15 cellular contexts compared by ENCODE assay signal in the genomic region with DNA sequence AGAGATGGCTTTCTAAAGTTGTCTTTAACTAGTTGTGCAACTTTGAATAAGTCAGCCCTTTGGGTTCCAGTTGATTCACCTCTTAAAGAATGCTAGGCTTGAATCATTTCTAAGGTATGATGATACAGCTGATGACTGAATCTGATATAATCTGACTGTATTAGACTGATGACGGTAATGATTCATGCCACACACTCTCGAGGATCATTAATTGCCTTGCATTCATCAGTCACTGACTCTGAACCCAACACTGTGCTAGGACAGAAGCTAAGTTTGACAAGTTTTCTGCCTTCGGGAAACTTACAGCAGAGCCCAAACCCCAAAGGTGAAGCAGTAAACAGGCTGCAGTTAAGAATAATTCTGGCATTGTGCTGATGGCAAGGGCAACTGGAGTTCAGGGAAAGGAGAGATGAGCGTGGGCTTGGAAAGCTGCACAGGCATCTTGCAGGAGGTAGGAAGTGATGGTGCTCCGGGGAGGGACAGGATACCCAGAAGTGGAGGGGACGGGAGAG. TPM values are rescaled to one million over a fixed set of nuclear protein-coding genes. Genes with fewer than 3 reads are reported as not detected.
A peak's percentile ranks its signal among the peaks of the same experiment; 100 is the strongest.
DNase-seq lines count a peak whose midpoint lies in the region; ATAC-seq and TF ChIP-seq lines count a peak whose summit lies in the region.
"Had no signal": no experiment of that assay in that cellular context is flagged by ENCODE, and none has a peak within 500 bp of the region (broad histone marks: within the 10 kb centered on the region; RNA-seq: fewer than 3 reads in every experiment).

No MANE protein-coding gene starts in this region.

- H4K20me1 ChIP-seq in IMR-90 (ENCODE audit: insufficient read depth, low read length): no peaks in the 10 kb centered on the region

- H3K9me3 ChIP-seq in AG04450 (ENCODE audit: control insufficient read depth, insufficient read depth, low read length): no peaks in the 10 kb centered on the region
- no peaks in the 10 kb centered on the region for H3K9me3 ChIP-seq in IMR-90 (ENCODE audit: control insufficient read depth, insufficient read depth, low read length)
- H3K9me3 ChIP-seq: BLaER1, colonic mucosa had no signal

- no CpG with 5 or more reads among the region's 6 CpGs for whole genome bisulfite sequencing in IMR-90 (ENCODE audit: extremely low coverage in 2 of 2, insufficient read length in 1 of 2), 2 experiments

- dilution Hi-C loops in IMR-90 (cut with HindIII; ENCODE audit: low sequenced_read_pairs, unreplicated experiment): no loop called here

- TF ChIP-seq CTCF in AG04450 (IDR thresholded peaks at IDR 0.05; ENCODE audit: low read depth, low read length) (no peak), IMR-90 (conservative IDR thresholded peaks at IDR 0.05; ENCODE audit: low read depth, low read length) (no peak), astrocyte of the spinal cord (IDR thresholded peaks at IDR 0.05; ENCODE audit: low read depth, low read length) (no peak), endothelial cell (IDR thresholded peaks at IDR 0.05; ENCODE audit: unreplicated experiment) (no peak)

- peak overlapping the region; percentile 69 for H3K4ac ChIP-seq in IMR-90 (ENCODE audit: low read depth, low read length)

- peaks cover 13% of the 10 kb centered on the region for H3K9me1 ChIP-seq in IMR-90 (ENCODE audit: insufficient read depth, low read length)

- H2AK5ac ChIP-seq in IMR-90 (ENCODE audit: low read depth, low read length): peak overlapping the region; percentile 77

- H3K56ac ChIP-seq in IMR-90 (ENCODE audit: extremely low read depth, insufficient read depth, low read length): peak overlapping the region; percentile 32

- H3K4me3 ChIP-seq in AG04450 (ENCODE audit: low read depth, low read length) (no peak overlapping the region), IMR-90 (ENCODE audit: insufficient read depth, low read depth, low read length) (no peak overlapping the region), astrocyte of the spinal cord (ENCODE audit: low read depth, low read length) (no peak overlapping the region)
- H3K4me3 ChIP-seq: BLaER1, colonic mucosa had no signal

- peak overlapping the region; percentile 47 for H4K5ac ChIP-seq in IMR-90 (ENCODE audit: low read depth, low read length)

- peak overlapping the region; percentile 81 for H4K91ac ChIP-seq in IMR-90 (ENCODE audit: insufficient read depth, low read depth, low read length)

- no peak for TF ChIP-seq POLR2A in IMR-90 (IDR thresholded peaks at IDR 0.05; ENCODE audit: low read depth, low read length)

- no peaks in the 10 kb centered on the region for H3K36me3 ChIP-seq in IMR-90 (ENCODE audit: control insufficient read depth, insufficient read depth, low read length)
- H3K36me3 ChIP-seq: BLaER1, colonic mucosa had no signal

- no peaks in the 10 kb centered on the region for H3K79me1 ChIP-seq in IMR-90 (ENCODE audit: low read depth in 1 of 2, low read length in 2 of 2)

- peak overlapping the region; percentile 20 to 68 for H4K8ac ChIP-seq in IMR-90 (ENCODE audit: low read depth in 2 of 2, low read length in 2 of 2)

- no peaks in the 10 kb centered on the region for H3K4me1 Mint-ChIP-seq in endothelial cell (ENCODE audit: unreplicated experiment)
- H3K4me1 Mint-ChIP-seq: activated naive CD4-positive, alpha-beta T cell treated with anti-CD3 and anti-CD28 coated beads, Interleukin-2, amount 10 ng/mL, durations not matched to agents 7 days and 5 days had no signal

- peak overlapping the region; percentile 14; the same call in 1 of the 2 replicates for H3K23ac ChIP-seq in IMR-90 (ENCODE audit: low read depth, low read length)

- ATAC-seq in IMR-90 (ENCODE audit: low read depth): peak; percentile 89
- no peak for ATAC-seq in HG02798 (IDR thresholded peaks at IDR 0.05; ENCODE audit: poor library complexity, unreplicated experiment)
- ATAC-seq: left ventricle myocardium superior had no signal

- no peak overlapping the region for H3K27ac Mint-ChIP-seq in endothelial cell (ENCODE audit: unreplicated experiment)
- H3K27ac Mint-ChIP-seq: activated naive CD4-positive, alpha-beta T cell treated with anti-CD3 and anti-CD28 coated beads, Interleukin-2, amount 10 ng/mL, durations not matched to agents 7 days and 5 days had no signal

- no peak overlapping the region for H3K4me3 Mint-ChIP-seq in endothelial cell (ENCODE audit: unreplicated experiment)
- H3K4me3 Mint-ChIP-seq: activated naive CD4-positive, alpha-beta T cell treated with anti-CD3 and anti-CD28 coated beads, Interleukin-2, amount 10 ng/mL, durations not matched to agents 7 days and 5 days had no signal

- POLR2A ChIA-PET in AG04450 (lab: Yijun Ruan, JAX) (interaction anchor here (1.1 kb wide), 1 partner anchor 32 kb away, joined by 4 read pairs; no protein-coding TSS in a partner anchor), IMR-90 (lab: Charles Lee; ENCODE audit: unreplicated experiment) (no interaction called here)

- peak overlapping the region; percentile 3 for H2AK9ac ChIP-seq in IMR-90 (replicated peaks; ENCODE audit: low read depth, low read length, poor library complexity)

- H2AFZ ChIP-seq in IMR-90 (replicated peaks; ENCODE audit: low read length, poor library complexity): peak overlapping the region; percentile 79

- H2BK5ac ChIP-seq in IMR-90 (ENCODE audit: low read depth, low read length, poor library complexity, severe bottlenecking): peak overlapping the region; percentile 86

- peak overlapping the region; percentile 42 for H3K4me2 ChIP-seq in IMR-90 (ENCODE audit: low read depth, low read length)
- H3K4me2 ChIP-seq: BLaER1 had no signal

- intact Hi-C loops in IMR-90 (cut with micrococcal nuclease): no loop called here

- CTCF ChIA-PET in AG04450 (lab: Charles Lee): no interaction called here
- CTCF ChIA-PET in IMR-90 (lab: Yijun Ruan, JAX): interaction anchor here (0.6 kb wide), 1 partner anchor 11 kb away, joined by 3 read pairs; no protein-coding TSS in a partner anchor

- peaks cover 14% of the 10 kb centered on the region for H3K4me1 ChIP-seq in IMR-90 (ENCODE audit: control insufficient read depth, insufficient read depth, low read length)
- H3K4me1 ChIP-seq: colonic mucosa had no signal

- DNase-seq in AG04450 (ENCODE audit: low read depth, low spot score) (peak; percentile 57), IMR-90 (peak; percentile 94), astrocyte of the spinal cord (ENCODE audit: low read depth, low spot score) (peak; percentile 67), kidney glomerular epithelial cell (lab: John Stamatoyannopoulos, UW) (peak; percentile 98), endothelial cell (ENCODE audit: low spot score) (no peak)
- no peak for DNase-seq in activated CD4-positive, alpha-beta T cell treated with anti-CD3 and anti-CD28 coated beads, Interleukin-2, amount 50 U/mL, for 48 hours
- no peak for DNase-seq in activated CD8-positive, alpha-beta memory T cell treated with anti-CD3 and anti-CD28 coated beads for 24 hours
- DNase-seq: activated naive CD4-positive, alpha-beta T cell treated with anti-CD3 and anti-CD28 coated beads, Interleukin-2, amount 10 ng/mL, durations not matched to agents 7 days and 5 days; colonic mucosa; left ventricle myocardium superior; stimulated activated CD8-positive, alpha-beta memory T cell treated with anti-CD3 and anti-CD28 coated beads, Interleukin-4, amount 100 ng/mL, for 48 hours; T1000 had no signal

- TF ChIP-seq RAD21 in IMR-90 (IDR thresholded peaks at IDR 0.05; ENCODE audit: low read length): no peak

- H3K27me3 ChIP-seq in AG04450 (ENCODE audit: control insufficient read depth, insufficient read depth, low read length): no peaks in the 10 kb centered on the region
- H3K27me3 ChIP-seq in IMR-90 (ENCODE audit: control insufficient read depth, insufficient read depth, low read length): no peaks in the 10 kb centered on the region
- H3K27me3 ChIP-seq: BLaER1, colonic mucosa had no signal

- H3K36me3 Mint-ChIP-seq in endothelial cell (ENCODE audit: low read depth, unreplicated experiment): no peaks in the 10 kb centered on the region
- H3K36me3 Mint-ChIP-seq: activated naive CD4-positive, alpha-beta T cell treated with anti-CD3 and anti-CD28 coated beads, Interleukin-2, amount 10 ng/mL, durations not matched to agents 7 days and 5 days had no signal

- peak overlapping the region; percentile 88 for H2BK20ac ChIP-seq in IMR-90 (ENCODE audit: low read depth, low read length)

- peak overlapping the region; percentile 89 for H2BK120ac ChIP-seq in IMR-90 (ENCODE audit: low read depth, low read length)

- no peaks in the 10 kb centered on the region for H3K9me3 Mint-ChIP-seq in endothelial cell (ENCODE audit: unreplicated experiment)
- H3K9me3 Mint-ChIP-seq: activated naive CD4-positive, alpha-beta T cell treated with anti-CD3 and anti-CD28 coated beads, Interleukin-2, amount 10 ng/mL, durations not matched to agents 7 days and 5 days had no signal

- peak overlapping the region; percentile 56; the same call in 1 of the 2 replicates for H3K14ac ChIP-seq in IMR-90 (replicated peaks; ENCODE audit: low read depth, low read length)

- H3K27me3 Mint-ChIP-seq in endothelial cell (ENCODE audit: unreplicated experiment): peaks cover 3% of the 10 kb centered on the region

- H3K27ac ChIP-seq in AG04450 (ENCODE audit: low read depth, low read length): peak overlapping the region; percentile 57
- H3K27ac ChIP-seq in IMR-90 (ENCODE audit: insufficient read depth, low read length): peak overlapping the region; percentile 76
- H3K27ac ChIP-seq: BLaER1, colonic mucosa had no signal

- peak overlapping the region; percentile 62 for H3K18ac ChIP-seq in IMR-90 (ENCODE audit: low read depth, low read length)

- in situ Hi-C loops in IMR-90 (cut with MboI; ENCODE audit: low sequenced_read_pairs) (loop anchor here (10.0 kb wide), 1 partner anchor 57 kb away; no protein-coding TSS in a partner anchor), astrocyte of the spinal cord (cut with HindIII; ENCODE audit: low sequenced_read_pairs) (no loop called here)

- no peak overlapping the region for H3K9ac ChIP-seq in IMR-90 (ENCODE audit: low read depth, low read length)
- H3K9ac ChIP-seq: BLaER1 had no signal

- no TSS peak for BruUV-seq in IMR-90 (replicated peaks; lab: Mats Ljungman, UMichigan)

- peak overlapping the region; percentile 89; the same call in 2 of the 3 replicates for H2BK15ac ChIP-seq in IMR-90 (ENCODE audit: low read depth, low read length)

TF ChIP-seq in IMR-90, 13 proteins besides CTCF, POLR2A, EP300 and RAD21 (continues in another document):
- TF ChIP-seq FOS (IDR thresholded peaks at IDR 0.05; ENCODE audit: low read depth, low read length): peak; percentile 94
- TF ChIP-seq CEBPB (IDR thresholded peaks at IDR 0.05; ENCODE audit: low read depth, low read length): peak; percentile 99

RNA-seq across cellular contexts. Expression of a gene that starts 25.8 kb away (rescaled TPM):
- polyA plus RNA-seq in AG04450 (2011; rRNA removed): 0.19 and 0.25 TPM in 2 replicates
- 0.69 and 0.78 TPM in 2 replicates for polyA minus RNA-seq in AG04450 (2011; rRNA and poly(A)+ RNA removed)
- total RNA-seq in IMR-90 (2012; rRNA removed): under 0.01 TPM in 1 of 2 replicates, not detected in the other
- polyA plus RNA-seq in IMR-90 (2012; rRNA removed): 0.06 and 0.15 TPM in 2 replicates
- polyA plus RNA-seq in IMR-90 (2012; cell fraction: cytosol; rRNA removed): 0.05 TPM in 1 of 2 replicates, not detected in the other
- 0.02 and 0.05 TPM in 2 replicates for polyA plus RNA-seq in IMR-90 (2012; cell fraction: nucleus; rRNA removed; ENCODE audit: low replicate concordance)
- not detected for total RNA-seq in endothelial cell (ENCODE audit: unreplicated experiment)
- total RNA-seq: left ventricle myocardium superior, osteocyte had no signal

Comparison
In these comparisons a context has a peak if more than half of its experiments do, and no peak if none do; other contexts are left out.
1. DNase-seq: peak in AG04450 (single experiment), IMR-90 (single experiment), astrocyte of the spinal cord (single experiment) and kidney glomerular epithelial cell (single experiment); none in activated CD4-positive, alpha-beta T cell treated with anti-CD3 and anti-CD28 coated beads, Interleukin-2, amount 50 U/mL, for 48 hours (0 of 2), activated CD8-positive, alpha-beta memory T cell treated with anti-CD3 and anti-CD28 coated beads for 24 hours (single experiment) and endothelial cell (single experiment).